In the genomic region with DNA sequence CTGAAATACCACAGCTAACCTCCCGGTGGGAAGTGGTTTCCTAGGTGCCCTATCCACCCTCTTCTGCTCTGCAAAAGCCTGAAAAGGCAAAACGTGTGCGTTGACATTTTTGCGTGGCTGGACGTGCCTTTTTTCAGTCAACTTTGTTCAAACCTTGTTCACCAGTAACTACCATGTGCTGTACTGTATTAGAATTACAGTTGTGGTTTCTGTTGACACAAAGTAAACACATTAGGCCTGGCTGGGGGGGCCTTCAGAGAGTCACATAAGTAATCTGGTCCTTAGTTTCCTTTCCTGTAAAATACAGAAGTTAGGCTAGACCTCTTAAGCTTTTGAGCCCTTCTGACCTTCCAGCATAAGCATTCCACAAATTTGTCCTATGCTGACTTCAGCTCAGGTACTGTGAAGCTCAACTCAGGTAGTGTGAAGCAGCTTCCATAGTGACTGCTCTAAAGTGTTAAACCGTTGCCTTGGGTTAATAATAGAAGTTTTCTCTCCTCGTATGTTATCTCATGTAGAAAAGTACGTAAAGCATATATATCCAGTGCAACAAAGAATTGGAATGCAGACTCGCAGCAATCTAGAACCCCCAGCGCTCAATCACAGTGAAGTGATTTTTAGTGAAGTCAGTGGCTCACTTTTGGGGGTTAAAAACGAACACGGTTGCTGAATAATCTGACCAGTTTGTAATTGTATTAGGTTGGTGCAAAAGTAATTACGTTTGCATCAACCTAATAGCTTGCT, we compare ENCODE assay signal across 8 cellular contexts. TPM values are rescaled to one million over a fixed set of nuclear protein-coding genes. Genes with fewer than 3 reads are reported as not detected.
DNase-seq lines count a peak whose midpoint lies in the region; ATAC-seq, FAIRE-seq and TF ChIP-seq lines count a peak whose summit lies in the region.

No MANE protein-coding gene starts in this region.

- H3K4me3 ChIP-seq in cardiac muscle cell (peak overlapping the region; percentile 71), keratinocyte (ENCODE audit: control insufficient read depth in 2 of 3, extremely low read depth in 1 of 3, insufficient read depth in 2 of 3, low read depth in 1 of 3, low read length in 3 of 3) (peak overlapping the region; percentile 82 to 92 (median 89))

- H3K9me3 ChIP-seq in cardiac muscle cell (ENCODE audit: low read depth): no peaks in the 10 kb centered on the region
- no peaks in the 10 kb centered on the region for H3K9me3 ChIP-seq in keratinocyte (ENCODE audit: control insufficient read depth, low read depth, low read length)

- peaks cover 25% of the 10 kb centered on the region for H3K4me1 ChIP-seq in cardiac muscle cell (ENCODE audit: low read depth)
- H3K4me1 ChIP-seq in keratinocyte (ENCODE audit: control insufficient read depth, extremely low read depth, insufficient read depth, low read length): peaks cover 23% of the 10 kb centered on the region

- H3K9ac ChIP-seq in keratinocyte (ENCODE audit: control insufficient read depth, extremely low read depth, insufficient read depth, low read length): peak overlapping the region; percentile 100

- no peak for TF ChIP-seq CTCF in cardiac muscle cell (IDR thresholded peaks at IDR 0.05; ENCODE audit: low read depth, low read length)
- no peak for TF ChIP-seq CTCF in keratinocyte (optimal IDR thresholded peaks at IDR 0.05 in 1 of 3, IDR thresholded peaks at IDR 0.05 in 1 of 3, conservative IDR thresholded peaks at IDR 0.05 in 1 of 3; ENCODE audit: extremely low read depth in 1 of 3, insufficient read depth in 2 of 3, low read length in 3 of 3)

- peaks cover 55% of the 10 kb centered on the region for H3K4me1 Mint-ChIP-seq in activated T-helper 17 cell treated with anti-CD3 and anti-CD28 coated beads, Interleukin-2, amount 50 U/mL, for 72 hours
- H3K4me1 Mint-ChIP-seq in stimulated activated naive CD8-positive, alpha-beta T cell treated with anti-CD3 and anti-CD28 coated beads, Interleukin-15, amount 100 ng/mL, for 72 hours: peaks cover 68% of the 10 kb centered on the region

- FAIRE-seq in keratinocyte (lab: Jason Lieb, UNC): peak; percentile 39

- H3K79me2 ChIP-seq in keratinocyte (ENCODE audit: control insufficient read depth, insufficient read depth, low read length): peaks cover 85% of the 10 kb centered on the region

- H3K4me2 ChIP-seq in keratinocyte (ENCODE audit: control insufficient read depth, extremely low read depth, insufficient read depth, low read depth, low read length): peak overlapping the region; percentile 83

- peak overlapping the region; percentile 99 for H3K4me3 Mint-ChIP-seq in activated T-helper 17 cell treated with anti-CD3 and anti-CD28 coated beads, Interleukin-2, amount 50 U/mL, for 72 hours
- peak overlapping the region; percentile 90 to 94 for H3K4me3 Mint-ChIP-seq in stimulated activated naive CD8-positive, alpha-beta T cell treated with anti-CD3 and anti-CD28 coated beads, Interleukin-15, amount 100 ng/mL, for 72 hours

- no peaks in the 10 kb centered on the region for H3K9me3 Mint-ChIP-seq in activated T-helper 17 cell treated with anti-CD3 and anti-CD28 coated beads, Interleukin-2, amount 50 U/mL, for 72 hours
- H3K9me3 Mint-ChIP-seq in stimulated activated naive CD8-positive, alpha-beta T cell treated with anti-CD3 and anti-CD28 coated beads, Interleukin-15, amount 100 ng/mL, for 72 hours: no peaks in the 10 kb centered on the region

- intact Hi-C loops in cardiac septum (cut with DNase I): loop anchor here (2.0 kb wide), 1 partner anchor 37 kb away; the partner anchor contains the start of gene GAS2L1

- no peaks in the 10 kb centered on the region for H3K27me3 Mint-ChIP-seq in activated T-helper 17 cell treated with anti-CD3 and anti-CD28 coated beads, Interleukin-2, amount 50 U/mL, for 72 hours
- no peaks in the 10 kb centered on the region for H3K27me3 Mint-ChIP-seq in stimulated activated naive CD8-positive, alpha-beta T cell treated with anti-CD3 and anti-CD28 coated beads, Interleukin-15, amount 100 ng/mL, for 72 hours

- DNase-seq in cardiac muscle cell (ENCODE audit: low read depth in 1 of 2, low spot score in 1 of 2) (peak; percentile 18 to 21), cardiac septum (ENCODE audit: low spot score) (no peak), keratinocyte (ENCODE audit: low read depth, low spot score) (no peak), OCI-M2 (lab: John Stamatoyannopoulos, UW; ENCODE audit: unreplicated experiment) (no peak), NCI-H1092 (lab: John Stamatoyannopoulos, UW) (no peak)
- DNase-seq in stimulated activated naive CD8-positive, alpha-beta T cell treated with anti-CD3 and anti-CD28 coated beads, Interleukin-15, amount 100 ng/mL, for 72 hours: no peak

- no peaks in the 10 kb centered on the region for H3K9me1 ChIP-seq in keratinocyte (ENCODE audit: control insufficient read depth, extremely low read depth, insufficient read depth, low read length)

- peaks cover 31% of the 10 kb centered on the region for H3K36me3 ChIP-seq in cardiac muscle cell
- peaks cover 16 to 35% of the 10 kb centered on the region in 2 experiments for H3K36me3 ChIP-seq in keratinocyte (ENCODE audit: control insufficient read depth in 2 of 2, extremely low read depth in 1 of 2, insufficient read depth in 2 of 2, low read length in 2 of 2)

- peak overlapping the region; percentile 100 for H3K27ac ChIP-seq in cardiac muscle cell
- H3K27ac ChIP-seq in keratinocyte (ENCODE audit: control insufficient read depth, insufficient read depth, low read length): peak overlapping the region; percentile 100

- dilution Hi-C loops in keratinocyte (cut with MboI; ENCODE audit: extremely low pct_ligation_motif_present, low sequenced_read_pairs): no loop called here

- no peaks in the 10 kb centered on the region for H3K27me3 ChIP-seq in cardiac muscle cell
- no peaks in the 10 kb centered on the region for H3K27me3 ChIP-seq in keratinocyte (ENCODE audit: control insufficient read depth, extremely low read depth, insufficient read depth, low read length)

- peak overlapping the region; percentile 100 for H3K27ac Mint-ChIP-seq in activated T-helper 17 cell treated with anti-CD3 and anti-CD28 coated beads, Interleukin-2, amount 50 U/mL, for 72 hours
- peak overlapping the region; percentile 99 for H3K27ac Mint-ChIP-seq in stimulated activated naive CD8-positive, alpha-beta T cell treated with anti-CD3 and anti-CD28 coated beads, Interleukin-15, amount 100 ng/mL, for 72 hours

- H2AFZ ChIP-seq in keratinocyte (ENCODE audit: control insufficient read depth, low read length): no peak overlapping the region

- H4K20me1 ChIP-seq in keratinocyte (ENCODE audit: control insufficient read depth, extremely low read depth, insufficient read depth, low read length): peaks cover 43% of the 10 kb centered on the region

- no peak for ATAC-seq in activated T-helper 17 cell treated with anti-CD3 and anti-CD28 coated beads, Interleukin-2, amount 50 U/mL, for 72 hours (replicated peaks)
- ATAC-seq in stimulated activated naive CD8-positive, alpha-beta T cell treated with anti-CD3 and anti-CD28 coated beads, Interleukin-15, amount 100 ng/mL, for 72 hours: no peak
- no peak for ATAC-seq in HG03045 (IDR thresholded peaks at IDR 0.05; ENCODE audit: unreplicated experiment)

- peaks cover 86% of the 10 kb centered on the region for H3K36me3 Mint-ChIP-seq in activated T-helper 17 cell treated with anti-CD3 and anti-CD28 coated beads, Interleukin-2, amount 50 U/mL, for 72 hours (ENCODE audit: low read depth)

RNA-seq across cellular contexts. Expression of gene EWSR1, which starts 1.8 kb away (rescaled TPM):
- total RNA-seq in cardiac muscle cell (233 and 266 TPM in 2 replicates), cardiac septum (138 TPM)
- polyA plus RNA-seq in cardiac muscle cell (328 and 349 TPM in 2 replicates), keratinocyte (245 to 280 TPM (median 257 TPM) in 3 replicates)
- total RNA-seq in activated T-helper 17 cell treated with anti-CD3 and anti-CD28 coated beads, Interleukin-2, amount 50 U/mL, for 72 hours: 100 to 1,000 TPM; 231 to 319 TPM
- polyA plus RNA-seq in keratinocyte (2011; ENCODE audit: low read depth): 108 TPM
- 146 and 159 TPM in 2 replicates for polyA plus RNA-seq in keratinocyte (2011; cell fraction: cytosol; rRNA removed)
- 475 and 506 TPM in 2 replicates for polyA plus RNA-seq in keratinocyte (2011; cell fraction: nucleus; rRNA removed)
- polyA plus RNA-seq in keratinocyte (2012; ENCODE audit: low replicate concordance): 97.0 and 325 TPM in 2 replicates
- 384 to 460 TPM (median 413 TPM) in 3 replicates for polyA minus RNA-seq in keratinocyte
- 154 TPM for polyA minus RNA-seq in keratinocyte (2011; cell fraction: cytosol; rRNA and poly(A)+ RNA removed)
- 92.0 and 156 TPM in 2 replicates for polyA minus RNA-seq in keratinocyte (2011; cell fraction: nucleus; rRNA and poly(A)+ RNA removed)

RNA-seq across cellular contexts. Expression of gene RHBDD3, which starts 2.1 kb away (rescaled TPM):
- 88.6 and 102 TPM in 2 replicates for total RNA-seq in cardiac muscle cell
- polyA plus RNA-seq in cardiac muscle cell: 80.4 and 83.7 TPM in 2 replicates
- 16.7 TPM for total RNA-seq in cardiac septum
- total RNA-seq in activated T-helper 17 cell treated with anti-CD3 and anti-CD28 coated beads, Interleukin-2, amount 50 U/mL, for 72 hours: 10 to 100 TPM; 19.2 to 36.8 TPM
- 10.3 to 16.2 TPM (median 10.9 TPM) in 3 replicates for polyA plus RNA-seq in keratinocyte
- polyA plus RNA-seq in keratinocyte (2011; ENCODE audit: low read depth): 3.2 TPM
- polyA plus RNA-seq in keratinocyte (2011; cell fraction: cytosol; rRNA removed): 5.2 and 13.8 TPM in 2 replicates
- 25.4 and 32.0 TPM in 2 replicates for polyA plus RNA-seq in keratinocyte (2011; cell fraction: nucleus; rRNA removed)
- 7.8 and 14.2 TPM in 2 replicates for polyA plus RNA-seq in keratinocyte (2012; ENCODE audit: low replicate concordance)
- 3.8 to 8.6 TPM (median 5.8 TPM) in 3 replicates for polyA minus RNA-seq in keratinocyte
- polyA minus RNA-seq in keratinocyte (2011; cell fraction: cytosol; rRNA and poly(A)+ RNA removed): 13.6 TPM
- polyA minus RNA-seq in keratinocyte (2011; cell fraction: nucleus; rRNA and poly(A)+ RNA removed): 10.2 and 12.6 TPM in 2 replicates

RNA-seq across cellular contexts. Expression of gene GAS2L1, which starts 36.5 kb away (rescaled TPM):
- total RNA-seq in cardiac muscle cell (14.3 and 17.3 TPM in 2 replicates), cardiac septum (13.0 TPM)
- polyA plus RNA-seq in cardiac muscle cell (21.0 and 25.0 TPM in 2 replicates), keratinocyte (11.3 to 21.1 TPM (median 12.2 TPM) in 3 replicates)
- total RNA-seq in activated T-helper 17 cell treated with anti-CD3 and anti-CD28 coated beads, Interleukin-2, amount 50 U/mL, for 72 hours: 1 to 10 TPM; 1.9 to 2.9 TPM
- 1.6 TPM for polyA plus RNA-seq in keratinocyte (2011; ENCODE audit: low read depth)
- polyA plus RNA-seq in keratinocyte (2011; cell fraction: cytosol; rRNA removed): 7.8 and 24.6 TPM in 2 replicates
- polyA plus RNA-seq in keratinocyte (2011; cell fraction: nucleus; rRNA removed): 16.5 and 25.9 TPM in 2 replicates
- polyA plus RNA-seq in keratinocyte (2012; ENCODE audit: low replicate concordance): 9.8 and 36.4 TPM in 2 replicates
- 6.2 to 25.9 TPM (median 9.1 TPM) in 3 replicates for polyA minus RNA-seq in keratinocyte
- 42.2 TPM for polyA minus RNA-seq in keratinocyte (2011; cell fraction: cytosol; rRNA and poly(A)+ RNA removed)
- polyA minus RNA-seq in keratinocyte (2011; cell fraction: nucleus; rRNA and poly(A)+ RNA removed): 13.7 and 15.8 TPM in 2 replicates

RNA-seq across cellular contexts. Expression of gene RASL10A, which starts 45.6 kb away (rescaled TPM):
- 3.6 and 4.1 TPM in 2 replicates for total RNA-seq in cardiac muscle cell
- 1.2 and 3.5 TPM in 2 replicates for polyA plus RNA-seq in cardiac muscle cell
- 1.3 TPM for total RNA-seq in cardiac septum
- under 1 TPM; 0.58 to 0.61 TPM for total RNA-seq in activated T-helper 17 cell treated with anti-CD3 and anti-CD28 coated beads, Interleukin-2, amount 50 U/mL, for 72 hours
- polyA plus RNA-seq in keratinocyte: 0.07 to 0.09 TPM in 2 of 3 replicates, not detected in the other
- not detected for polyA plus RNA-seq in keratinocyte (2011; ENCODE audit: low read depth)
- polyA plus RNA-seq in keratinocyte (2011; cell fraction: cytosol; rRNA removed): not detected in 2 replicates
- 0.78 and 0.89 TPM in 2 replicates for polyA plus RNA-seq in keratinocyte (2011; cell fraction: nucleus; rRNA removed)
- 0.25 TPM in 1 of 2 replicates, not detected in the other for polyA plus RNA-seq in keratinocyte (2012; ENCODE audit: low replicate concordance)
- polyA minus RNA-seq in keratinocyte: 0.43 TPM in 1 of 3 replicates, not detected in the others
- not detected for polyA minus RNA-seq in keratinocyte (2011; cell fraction: cytosol; rRNA and poly(A)+ RNA removed)
- polyA minus RNA-seq in keratinocyte (2011; cell fraction: nucleus; rRNA and poly(A)+ RNA removed): 0.42 TPM in 1 of 2 replicates, not detected in the other

Comparison
In these comparisons a context has a peak if more than half of its experiments do, and no peak if none do; other contexts are left out.
1. DNase-seq: peak in cardiac muscle cell (2 of 2); none in cardiac septum (single experiment), keratinocyte (single experiment), stimulated activated naive CD8-positive, alpha-beta T cell treated with anti-CD3 and anti-CD28 coated beads, Interleukin-15, amount 100 ng/mL, for 72 hours (0 of 2), OCI-M2 (single experiment) and NCI-H1092 (single experiment).